1 cellular context compared by ENCODE assay signal in genomic region chr1:212791676-212792395, GRCh38.
TF ChIP-seq lines count a peak whose summit lies in the region.

Gene NSL1 (minus strand): TSS chr1:212791777. CDS start chr1:212791763, 14 bp downstream.
Gene TATDN3 (plus strand): TSS chr1:212791894. CDS start chr1:212791922, 28 bp downstream.

TF ChIP-seq in GM12878, 131 proteins besides CTCF, POLR2A, EP300 and RAD21 (continued from another document):
- peak; percentile 87 for TF ChIP-seq MEF2B (IDR thresholded peaks at IDR 0.05; ENCODE audit: partially characterized antibody, poor library complexity, severe bottlenecking)
- peak; percentile 94 for TF ChIP-seq LARP7 (IDR thresholded peaks at IDR 0.05)
- 0 out of 2 replicates have a peak, but pooled peaks have one; percentile 85 for TF ChIP-seq TARDBP (IDR thresholded peaks at IDR 0.05; ENCODE audit: borderline replicate concordance)
- peak; percentile 84; the same call in 1 of the 2 replicates for TF ChIP-seq POLR2AphosphoS2 (IDR thresholded peaks at IDR 0.05; ENCODE audit: low read depth, low read length)
- TF ChIP-seq MYB (IDR thresholded peaks at IDR 0.05; ENCODE audit: borderline replicate concordance, low read depth, low read length), result no peak
- TF ChIP-seq, protein P1, sequence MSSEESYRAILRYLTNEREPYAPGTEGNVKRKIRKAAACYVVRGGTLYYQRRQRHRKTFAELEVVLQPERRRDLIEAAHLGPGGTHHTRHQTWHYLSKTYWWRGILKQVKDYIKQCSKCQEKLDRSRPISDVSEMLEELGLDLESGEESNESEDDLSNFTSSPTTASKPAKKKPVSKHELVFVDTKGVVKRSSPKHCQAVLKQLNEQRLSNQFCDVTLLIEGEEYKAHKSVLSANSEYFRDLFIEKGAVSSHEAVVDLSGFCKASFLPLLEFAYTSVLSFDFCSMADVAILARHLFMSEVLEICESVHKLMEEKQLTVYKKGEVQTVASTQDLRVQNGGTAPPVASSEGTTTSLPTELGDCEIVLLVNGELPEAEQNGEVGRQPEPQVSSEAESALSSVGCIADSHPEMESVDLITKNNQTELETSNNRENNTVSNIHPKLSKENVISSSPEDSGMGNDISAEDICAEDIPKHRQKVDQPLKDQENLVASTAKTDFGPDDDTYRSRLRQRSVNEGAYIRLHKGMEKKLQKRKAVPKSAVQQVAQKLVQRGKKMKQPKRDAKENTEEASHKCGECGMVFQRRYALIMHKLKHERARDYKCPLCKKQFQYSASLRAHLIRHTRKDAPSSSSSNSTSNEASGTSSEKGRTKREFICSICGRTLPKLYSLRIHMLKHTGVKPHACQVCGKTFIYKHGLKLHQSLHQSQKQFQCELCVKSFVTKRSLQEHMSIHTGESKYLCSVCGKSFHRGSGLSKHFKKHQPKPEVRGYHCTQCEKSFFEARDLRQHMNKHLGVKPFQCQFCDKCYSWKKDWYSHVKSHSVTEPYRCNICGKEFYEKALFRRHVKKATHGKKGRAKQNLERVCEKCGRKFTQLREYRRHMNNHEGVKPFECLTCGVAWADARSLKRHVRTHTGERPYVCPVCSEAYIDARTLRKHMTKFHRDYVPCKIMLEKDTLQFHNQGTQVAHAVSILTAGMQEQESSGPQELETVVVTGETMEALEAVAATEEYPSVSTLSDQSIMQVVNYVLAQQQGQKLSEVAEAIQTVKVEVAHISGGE (CRISPR knock-in tag; IDR thresholded peaks at IDR 0.05), result peak; percentile 96
- TF ChIP-seq HDAC2 (IDR thresholded peaks at IDR 0.05), result no peak
- TF ChIP-seq BHLHE40 (IDR thresholded peaks at IDR 0.05; ENCODE audit: borderline replicate concordance in 1 of 2, low read depth in 2 of 2, low read length in 1 of 2), result peak; percentile 22 to 64; a peak in 3 of 4 replicates
- no peak for TF ChIP-seq CEBPZ (IDR thresholded peaks at IDR 0.05; ENCODE audit: low read depth, low read length)
- peak; percentile 93 for TF ChIP-seq POU2F2 (IDR thresholded peaks at IDR 0.05; ENCODE audit: borderline replicate concordance, low read depth, low read length)
- TF ChIP-seq IKZF1 (conservative IDR thresholded peaks at IDR 0.05), result peak; percentile 91
TF ChIP-seq in GM12878: peak in this region for 75.
